ENCODE assay signal across 8 cellular contexts in the genomic region with DNA sequence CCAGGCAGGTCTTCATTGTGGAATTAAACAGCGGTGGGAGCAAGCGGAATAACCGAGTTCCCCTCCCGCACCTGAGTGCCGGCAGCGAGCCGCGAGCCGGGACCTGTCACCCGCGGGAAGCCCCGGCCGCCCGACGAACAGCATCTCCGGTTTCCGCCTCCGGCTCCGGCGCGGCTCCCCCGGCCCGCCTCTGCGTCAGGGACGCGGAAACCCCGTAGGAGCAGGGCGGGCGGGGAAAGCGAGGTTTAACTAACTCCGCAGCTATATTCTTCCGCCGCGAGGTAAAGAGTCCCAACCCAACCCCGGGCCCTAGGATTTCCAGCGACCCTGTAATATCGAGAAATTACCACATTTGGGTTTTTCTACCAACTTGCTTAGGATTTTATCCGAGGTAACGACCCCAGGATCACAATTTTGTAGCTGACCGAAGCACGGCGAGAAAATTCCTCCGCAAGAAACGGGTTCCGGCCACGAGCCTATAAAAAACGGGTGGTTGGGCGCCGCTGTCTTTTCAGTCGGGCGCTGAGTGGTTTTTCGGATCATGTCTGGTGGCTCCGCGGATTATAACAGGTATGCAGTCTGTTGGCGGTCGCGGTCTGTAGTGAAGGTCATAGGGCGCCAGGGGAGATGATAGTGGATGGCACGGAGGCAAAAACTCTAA. TPM values are rescaled to one million over a fixed set of nuclear protein-coding genes. Genes with fewer than 3 reads are reported as not detected.
DNase-seq lines count a peak whose midpoint lies in the region; ATAC-seq, FAIRE-seq and TF ChIP-seq lines count a peak whose summit lies in the region.

Gene EIF4A2, plus strand, starts transcription at position 508 of the 661 bp plus-strand sequence. Its CDS starts 34 bp downstream, at position 542.

- no peak for TF ChIP-seq CTCF in chondrocyte (IDR thresholded peaks at IDR 0.05)

- H3K27me3 Mint-ChIP-seq in chondrocyte (ENCODE audit: low read depth), result no peaks in the 10 kb centered on the region

- no peaks in the 10 kb centered on the region for H3K9me3 Mint-ChIP-seq in chondrocyte (ENCODE audit: low read depth)

- ATAC-seq in HG03442 (IDR thresholded peaks at IDR 0.05; ENCODE audit: unreplicated experiment), result peak; percentile 61

- peak within 1 kb of the TSS; percentile 97 for H3K27ac Mint-ChIP-seq in chondrocyte (ENCODE audit: unreplicated experiment)

- peaks cover 51% of the 10 kb centered on the region for H3K4me1 Mint-ChIP-seq in chondrocyte (ENCODE audit: low read depth)

- peak within 1 kb of the TSS; percentile 98 for H3K4me3 Mint-ChIP-seq in chondrocyte (ENCODE audit: unreplicated experiment)

- peaks cover 43% of the 10 kb centered on the region for H3K36me3 Mint-ChIP-seq in chondrocyte (ENCODE audit: low read depth)

- DNase-seq in AML-193 (lab: John Stamatoyannopoulos, UW) (peak; percentile 83 to 90), GM19239 (ENCODE audit: insufficient read length, low spot score) (peak; percentile 58), NCI-H524 treated with DMSO at 0.1 percent for 48 hours (lab: John Stamatoyannopoulos, UW) (peak; percentile 53), chondrocyte (ENCODE audit: low spot score) (peak; percentile 95), kidney glomerular epithelial cell (lab: John Stamatoyannopoulos, UW) (peak; percentile 82)
- DNase-seq in activated CD4-positive, alpha-beta T cell treated with anti-CD3 and anti-CD28 coated beads for 4 hours, result peak; percentile 90 to 93
- DNase-seq in stimulated activated CD4-positive, alpha-beta T cell treated with anti-CD3 and anti-CD28 coated beads, Interleukin-15, amount 100 ng/mL, for 24 hours, result peak; percentile 93

- peak; percentile 75 for FAIRE-seq in GM19239 (lab: Jason Lieb, UNC)

RNA-seq across cellular contexts. Expression of gene EIF4A2, which starts in this region (rescaled TPM):
- total RNA-seq in chondrocyte, result 311 to 422 TPM (median 322 TPM) in 3 replicates

Comparison
In these comparisons a context has a peak if more than half of its experiments do, and no peak if none do; other contexts are left out.
1. Peak in every context shown above with its lines: DNase-seq and ATAC-seq.